ENCODE assay signal across 15 cellular contexts in the genomic region with DNA sequence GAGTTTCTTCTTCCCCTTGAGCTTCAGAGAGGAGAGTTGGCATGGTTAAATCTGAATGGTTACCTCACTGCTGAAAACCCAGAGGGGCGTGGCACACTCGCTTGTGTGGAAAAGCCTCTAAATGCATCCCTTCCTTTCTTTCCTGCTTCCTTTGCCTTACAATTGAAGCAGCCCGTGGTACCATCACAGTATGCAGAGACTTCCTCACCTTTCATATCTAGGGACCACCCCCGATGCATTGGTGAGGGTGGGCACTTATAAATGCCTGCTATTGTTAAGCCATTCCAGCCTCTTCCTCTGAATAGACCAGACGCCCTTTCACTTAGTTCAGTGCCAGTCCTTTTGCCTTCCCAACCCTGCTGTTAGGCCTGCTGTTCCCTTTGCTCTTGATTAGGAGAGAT. TPM values are rescaled to one million over a fixed set of nuclear protein-coding genes. Genes with fewer than 3 reads are reported as not detected.
A peak's percentile ranks its signal among the peaks of the same experiment; 100 is the strongest.
DNase-seq lines count a peak whose midpoint lies in the region; ATAC-seq, FAIRE-seq and TF ChIP-seq lines count a peak whose summit lies in the region.
"Had no signal": no experiment of that assay in that cellular context is flagged by ENCODE, and none has a peak within 500 bp of the region (broad histone marks: within the 10 kb centered on the region; RNA-seq: fewer than 3 reads in every experiment).

No MANE protein-coding gene starts in this region.

- no peaks in the 10 kb centered on the region for H3K27me3 Mint-ChIP-seq in activated CD4-positive, alpha-beta memory T cell treated with anti-CD3 and anti-CD28 coated beads for 36 hours
- H3K27me3 Mint-ChIP-seq: activated T-cell treated with anti-CD3 and anti-CD28 coated beads, Interleukin-2, amount 50 U/mL, for 24 hours had no signal

- H3K36me3 Mint-ChIP-seq in activated CD4-positive, alpha-beta memory T cell treated with anti-CD3 and anti-CD28 coated beads for 36 hours, result peaks cover 17% of the 10 kb centered on the region

- POLR2A ChIA-PET in activated CD4-positive, alpha-beta memory T cell treated with anti-CD3 and anti-CD28 coated beads for 36 hours (lab: Charles Lee), result interaction anchor here (0.9 kb wide), 1 partner anchor 11 kb away, joined by 3 read pairs; no protein-coding TSS in a partner anchor

- H3K9me3 ChIP-seq in gastroesophageal sphincter, result no peaks in the 10 kb centered on the region
- no peaks in the 10 kb centered on the region for H3K9me3 ChIP-seq in sigmoid colon
- H3K9me3 ChIP-seq: mucosa of descending colon had no signal

- TF ChIP-seq POLR2A in GM12892 (IDR thresholded peaks at IDR 0.05; ENCODE audit: low read depth, low read length), result no peak
- TF ChIP-seq POLR2A in gastroesophageal sphincter (IDR thresholded peaks at IDR 0.05), result no peak
- TF ChIP-seq POLR2A in sigmoid colon (IDR thresholded peaks at IDR 0.05), result no peak

- no peak overlapping the region for H3K4me3 Mint-ChIP-seq in activated CD4-positive, alpha-beta memory T cell treated with anti-CD3 and anti-CD28 coated beads for 36 hours
- H3K4me3 Mint-ChIP-seq: activated T-cell treated with anti-CD3 and anti-CD28 coated beads, Interleukin-2, amount 50 U/mL, for 24 hours had no signal

- DNase-seq in GM12892 (ENCODE audit: insufficient read length) (no peak), sigmoid colon (no peak)
- no peak for DNase-seq in activated CD4-positive, alpha-beta memory T cell treated with anti-CD3 and anti-CD28 coated beads for 36 hours
- DNase-seq: activated T-cell treated with anti-CD3 and anti-CD28 coated beads, Interleukin-2, amount 50 U/mL, for 24 hours; COR-L47; KBM-7; mucosa of descending colon; NCI-H146; NCI-H748 treated with DMSO at 0.1 percent for 48 hours; SIG-M5 had no signal

- H3K4me1 ChIP-seq in gastroesophageal sphincter (peaks cover 0 to 25% (median 10%) of the 10 kb centered on the region in 3 donors), sigmoid colon (peaks cover 0 to 22% (median 12%) of the 10 kb centered on the region in 4 donors)

- peaks cover 0 to 38% of the 10 kb centered on the region in 2 donors for H3K36me3 ChIP-seq in gastroesophageal sphincter
- H3K36me3 ChIP-seq in sigmoid colon, result peaks cover 12 to 59% (median 22%) of the 10 kb centered on the region in 4 donors

- H3K4me1 Mint-ChIP-seq in activated CD4-positive, alpha-beta memory T cell treated with anti-CD3 and anti-CD28 coated beads for 36 hours (ENCODE audit: low read depth), result peaks cover 21% of the 10 kb centered on the region

- peak overlapping the region; percentile 23 for H3K27ac Mint-ChIP-seq in activated CD4-positive, alpha-beta memory T cell treated with anti-CD3 and anti-CD28 coated beads for 36 hours

- TF ChIP-seq EP300 in gastroesophageal sphincter (IDR thresholded peaks at IDR 0.05), result no peak
- no peak for TF ChIP-seq EP300 in sigmoid colon (IDR thresholded peaks at IDR 0.05)

- H3K27me3 ChIP-seq in gastroesophageal sphincter (no peaks in the 10 kb centered on the region), sigmoid colon (no peaks in the 10 kb centered on the region)

- 45 to 52% methylated on average over 4 to 5 of the region's 5 CpGs for WGBS in gastroesophageal sphincter (ENCODE audit: low coverage in 1 of 2), 2 donors
- WGBS in sigmoid colon, 2 donors, result 40 to 67% methylated on average over 5 of the region's 5 CpGs

- TF ChIP-seq CTCF in gastroesophageal sphincter (IDR thresholded peaks at IDR 0.05) (no peak), sigmoid colon (IDR thresholded peaks at IDR 0.05) (no peak)

- CTCF ChIA-PET in activated CD4-positive, alpha-beta memory T cell treated with anti-CD3 and anti-CD28 coated beads for 36 hours (lab: Charles Lee), result interaction anchor here (1.3 kb wide), 1 partner anchor 8 kb away, joined by 3 read pairs; no protein-coding TSS in a partner anchor

- intact Hi-C loops in activated CD4-positive, alpha-beta memory T cell treated with anti-CD3 and anti-CD28 coated beads for 36 hours (cut with micrococcal nuclease), result no loop called here
- intact Hi-C loops in sigmoid colon (cut with DNase I), result loop anchor here (5.0 kb wide), 1 partner anchor 69 kb away; no protein-coding TSS in a partner anchor

- H3K4me3 ChIP-seq in gastroesophageal sphincter (no peak overlapping the region), sigmoid colon (no peak overlapping the region)
- H3K4me3 ChIP-seq: mucosa of descending colon had no signal

- FAIRE-seq in GM12892 (lab: Jason Lieb, UNC), result peak; percentile 27

- ATAC-seq in gastroesophageal sphincter (peak; percentile 26), GM21619 (IDR thresholded peaks at IDR 0.05; ENCODE audit: unreplicated experiment) (no peak), HG02678 (IDR thresholded peaks at IDR 0.05; ENCODE audit: unreplicated experiment) (no peak), GM18867 (IDR thresholded peaks at IDR 0.05; ENCODE audit: unreplicated experiment) (no peak)
- ATAC-seq: mucosa of descending colon had no signal

- H3K9me3 Mint-ChIP-seq in activated CD4-positive, alpha-beta memory T cell treated with anti-CD3 and anti-CD28 coated beads for 36 hours, result no peaks in the 10 kb centered on the region
- H3K9me3 Mint-ChIP-seq: activated T-cell treated with anti-CD3 and anti-CD28 coated beads, Interleukin-2, amount 50 U/mL, for 24 hours had no signal

- H3K27ac ChIP-seq in gastroesophageal sphincter, result peak overlapping the region; percentile 11 to 64 (median 16)
- peak overlapping the region in 3 of 4 donors; percentile 8 to 45 (median 41) for H3K27ac ChIP-seq in sigmoid colon
- H3K27ac ChIP-seq: VCaP had no signal

RNA-seq across cellular contexts. Expression of a gene that starts 21.9 kb away (rescaled TPM):
- polyA plus RNA-seq in GM12892 (2012; ENCODE audit: missing spikeins), result 5.2 TPM
- 10 to 100 TPM; 14.0 to 14.3 TPM for total RNA-seq in activated CD4-positive, alpha-beta memory T cell treated with anti-CD3 and anti-CD28 coated beads for 36 hours
- 1 to 10 TPM in 3 of 4 donors, under 1 TPM in 1; 0.66 to 3.1 (median 1.6) TPM for total RNA-seq in gastroesophageal sphincter
- total RNA-seq in sigmoid colon, result 1 to 10 TPM in 1 of 4 donors, under 1 TPM in 1, not detected in 2; 0.83 to 1.1 TPM
- polyA plus RNA-seq in sigmoid colon, result 1 to 10 TPM in 1 of 3 donors, under 1 TPM in 1, not detected in 1; 0.60 to 3.6 TPM

RNA-seq across cellular contexts. Expression of a gene that starts 52.3 kb away (rescaled TPM):
- 5.1 TPM for polyA plus RNA-seq in GM12892 (2012; ENCODE audit: missing spikeins)
- 10 to 100 TPM; 18.6 to 20.4 TPM for total RNA-seq in activated CD4-positive, alpha-beta memory T cell treated with anti-CD3 and anti-CD28 coated beads for 36 hours
- 10 to 100 TPM; 11.6 to 19.9 (median 18.7) TPM for total RNA-seq in gastroesophageal sphincter
- total RNA-seq in sigmoid colon, result 10 to 100 TPM; 11.0 to 21.4 (median 19.6) TPM
- 1 to 10 TPM in 2 of 3 donors, under 1 TPM in 1; 0.60 to 4.0 (median 1.6) TPM for polyA plus RNA-seq in sigmoid colon

RNA-seq across cellular contexts. Expression of a gene that starts 52.3 kb away (rescaled TPM):
- polyA plus RNA-seq in GM12892 (2012; ENCODE audit: missing spikeins), result 56.9 TPM
- total RNA-seq in activated CD4-positive, alpha-beta memory T cell treated with anti-CD3 and anti-CD28 coated beads for 36 hours, result 10 to 100 TPM; 90.2 to 91.8 TPM
- total RNA-seq in gastroesophageal sphincter, result 100 to 1,000 TPM in 1 of 4 donors, 10 to 100 TPM in 3; 84.5 to 116 (median 91.1) TPM
- total RNA-seq in sigmoid colon, result 100 to 1,000 TPM in 1 of 4 donors, 10 to 100 TPM in 3; 84.9 to 111 (median 88.6) TPM
- 10 to 100 TPM; 17.8 to 44.3 (median 19.2) TPM for polyA plus RNA-seq in sigmoid colon
